ENCODE assay signal across 22 cellular contexts in genomic region chr3:140771030-140771677, GRCh38.
DNase-seq lines count a peak whose midpoint lies in the region; ATAC-seq and TF ChIP-seq lines count a peak whose summit lies in the region.
"Had no signal": no experiment of that assay in that cellular context is flagged by ENCODE, and none has a peak within 500 bp of the region (broad histone marks: within the 10 kb centered on the region; RNA-seq: fewer than 3 reads in every experiment).

No MANE protein-coding gene starts in this region.

- peaks cover 27% of the 10 kb centered on the region for H3K9me3 Mint-ChIP-seq in WTC11
- H3K9me3 Mint-ChIP-seq in naive thymus-derived CD4-positive, alpha-beta T cell, result peaks cover 0 to 10% (median 5%) of the 10 kb centered on the region in 11 donors
- H3K9me3 Mint-ChIP-seq: CD4-positive, alpha-beta T cell had no signal

- intact Hi-C loops in naive thymus-derived CD4-positive, alpha-beta T cell (cut with micrococcal nuclease), result no loop called here

- no peaks in the 10 kb centered on the region for H3F3A ChIP-seq in GM23248 (ENCODE audit: insufficient read depth)

- H3K4me2 ChIP-seq in GM23248 (ENCODE audit: unreplicated experiment), result no peak overlapping the region

- no peaks in the 10 kb centered on the region for H3K27me3 Mint-ChIP-seq in WTC11 (ENCODE audit: low read depth)
- H3K27me3 Mint-ChIP-seq in naive thymus-derived CD4-positive, alpha-beta T cell, result peaks cover 4 to 27% (median 9%) of the 10 kb centered on the region in 5 donors
- H3K27me3 Mint-ChIP-seq: CD4-positive, alpha-beta T cell had no signal

- H3K4me1 ChIP-seq in GM23248 (ENCODE audit: insufficient read depth), result 0 out of 2 replicates have a peak, but pooled peaks cover 7% of the 10 kb centered on the region
- H3K4me1 ChIP-seq in naive thymus-derived CD4-positive, alpha-beta T cell (ENCODE audit: control insufficient read depth in 2 of 2, insufficient read depth in 2 of 2, low read length in 2 of 2), result no peaks in the 10 kb centered on the region
- H3K4me1 ChIP-seq: suprapubic skin, uterus had no signal

- CTCF ChIA-PET in WTC11 (lab: Charles Lee) (no interaction called here), GM10248 (lab: Yijun Ruan, JAX) (no interaction called here)
- CTCF ChIA-PET in naive thymus-derived CD4-positive, alpha-beta T cell (lab: Charles Lee), result no interaction called here

- H3K27me3 ChIP-seq in GM23248 (replicated peaks; ENCODE audit: insufficient read depth), result no peaks in the 10 kb centered on the region
- H3K27me3 ChIP-seq in naive thymus-derived CD4-positive, alpha-beta T cell (ENCODE audit: control insufficient read depth in 2 of 2, insufficient read depth in 2 of 2, low read length in 2 of 2), result no peaks in the 10 kb centered on the region
- H3K27me3 ChIP-seq: cardiac muscle cell, suprapubic skin, uterus had no signal

- in situ Hi-C loops in GM23248 (cut with MboI), result no loop called here

- TF ChIP-seq CTCF in WTC11 (IDR thresholded peaks at IDR 0.05) (no peak), GM10248 (IDR thresholded peaks at IDR 0.05; ENCODE audit: control extremely low read depth, extremely low read depth, low read depth, missing control alignments) (no peak)

- no peaks in the 10 kb centered on the region for H3K36me3 ChIP-seq in GM23248 (ENCODE audit: low read depth)
- H3K36me3 ChIP-seq in naive thymus-derived CD4-positive, alpha-beta T cell (ENCODE audit: control insufficient read depth in 2 of 3, insufficient read depth in 3 of 3, low read length in 3 of 3), result no peaks in the 10 kb centered on the region
- H3K36me3 ChIP-seq: cardiac muscle cell, suprapubic skin, uterus had no signal

- no peaks in the 10 kb centered on the region for H3K9me2 ChIP-seq in GM23248 (ENCODE audit: insufficient read depth)

- H3K36me3 Mint-ChIP-seq in WTC11, result peaks cover 9% of the 10 kb centered on the region
- peaks cover 0 to 6% (median 0%) of the 10 kb centered on the region in 5 donors for H3K36me3 Mint-ChIP-seq in naive thymus-derived CD4-positive, alpha-beta T cell
- H3K36me3 Mint-ChIP-seq: immature natural killer cell had no signal

- DNase-seq in GM23248 (peak; percentile 7), NAMALWA (ENCODE audit: low spot score) (peak; percentile 11), WTC11 (ENCODE audit: low spot score) (no peak), GM10248 (ENCODE audit: extremely low spot score) (no peak)
- no peak for DNase-seq in naive thymus-derived CD4-positive, alpha-beta T cell
- DNase-seq: activated CD4-positive, alpha-beta T cell treated with anti-CD3 and anti-CD28 coated beads for 4 hours; activated naive CD4-positive, alpha-beta T cell treated with anti-CD3 and anti-CD28 coated beads for 36 hours; activated T-cell treated with anti-CD3 and anti-CD28 coated beads, Interleukin-2, amount 50 U/mL, for 48 hours; amniotic stem cell; CD4-positive, alpha-beta T cell; DMS153; GF-D8; immature natural killer cell; left ventricle myocardium superior; NCI-H1436 treated with DMSO at 0.1 percent for 48 hours; NCI-H510A treated with DMSO at 0.1 percent for 48 hours; posterior cingulate gyrus; uterus had no signal

- H3K4me3 Mint-ChIP-seq in WTC11, result no peak overlapping the region
- no peak overlapping the region for H3K4me3 Mint-ChIP-seq in naive thymus-derived CD4-positive, alpha-beta T cell
- H3K4me3 Mint-ChIP-seq: activated naive CD4-positive, alpha-beta T cell treated with anti-CD3 and anti-CD28 coated beads for 36 hours; CD4-positive, alpha-beta T cell; immature natural killer cell had no signal

- H3K4me3 ChIP-seq in GM23248, result no peak overlapping the region
- H3K4me3 ChIP-seq in naive thymus-derived CD4-positive, alpha-beta T cell (ENCODE audit: low read length), result no peak overlapping the region
- H3K4me3 ChIP-seq: cardiac muscle cell, suprapubic skin, uterus had no signal

- H3K4me1 Mint-ChIP-seq in WTC11, result no peaks in the 10 kb centered on the region
- H3K4me1 Mint-ChIP-seq in naive thymus-derived CD4-positive, alpha-beta T cell, result peaks cover 0 to 5% (median 0%) of the 10 kb centered on the region in 7 donors
- H3K4me1 Mint-ChIP-seq: immature natural killer cell had no signal

- POLR2A ChIA-PET in WTC11 (lab: Charles Lee) (no interaction called here), GM10248 (lab: Yijun Ruan, JAX) (no interaction called here)
- POLR2A ChIA-PET in naive thymus-derived CD4-positive, alpha-beta T cell (lab: Charles Lee), result no interaction called here

- no peak overlapping the region for H3K27ac Mint-ChIP-seq in WTC11
- H3K27ac Mint-ChIP-seq in naive thymus-derived CD4-positive, alpha-beta T cell, result peak overlapping the region in 3 of 9 donors; percentile 6 to 35 (median 27)
- H3K27ac Mint-ChIP-seq: activated naive CD4-positive, alpha-beta T cell treated with anti-CD3 and anti-CD28 coated beads for 36 hours; CD4-positive, alpha-beta T cell had no signal

- H2AFZ ChIP-seq in GM23248, result no peak overlapping the region

- ATAC-seq in WTC11 (no peak), HG03139 (IDR thresholded peaks at IDR 0.05; ENCODE audit: unreplicated experiment) (no peak), HG02938 (IDR thresholded peaks at IDR 0.05; ENCODE audit: unreplicated experiment) (no peak)
- peak; percentile 44 for ATAC-seq in naive thymus-derived CD4-positive, alpha-beta T cell
- ATAC-seq: left ventricle myocardium superior had no signal

- no peak overlapping the region for H3K27ac ChIP-seq in GM23248
- H3K27ac ChIP-seq in naive thymus-derived CD4-positive, alpha-beta T cell (ENCODE audit: low read depth, low read length), result no peak overlapping the region
- H3K27ac ChIP-seq: cardiac muscle cell, suprapubic skin, uterus had no signal

- no peaks in the 10 kb centered on the region for H4K20me1 ChIP-seq in GM23248 (ENCODE audit: insufficient read depth)

- no peak overlapping the region for H3K9ac ChIP-seq in GM23248

- WGBS in GM23248 (ENCODE audit: low coverage in 1 of 2, low lambda C conversion rate in 2 of 2, missing lambda C conversion rate in 2 of 2), 2 experiments, result 13 to 15% methylated on average over 3 of the region's 3 CpGs

- no peaks in the 10 kb centered on the region for H3K79me2 ChIP-seq in GM23248 (ENCODE audit: insufficient read depth)

- H3K9me3 ChIP-seq in GM23248 (ENCODE audit: low read depth), result no peaks in the 10 kb centered on the region
- no peaks in the 10 kb centered on the region for H3K9me3 ChIP-seq in naive thymus-derived CD4-positive, alpha-beta T cell (ENCODE audit: control insufficient read depth in 2 of 3, low read length in 3 of 3)
- H3K9me3 ChIP-seq: suprapubic skin, uterus had no signal

TF ChIP-seq in WTC11, 78 proteins besides CTCF, POLR2A, EP300 and RAD21:
- TF ChIP-seq ZBTB43 (CRISPR knock-in tag; IDR thresholded peaks at IDR 0.05) (no peak), CREB1 (CRISPR knock-in tag; IDR thresholded peaks at IDR 0.05) (no peak), ZNF219 (CRISPR knock-in tag; IDR thresholded peaks at IDR 0.05; ENCODE audit: borderline replicate concordance) (no peak), FOXP1 (CRISPR knock-in tag; IDR thresholded peaks at IDR 0.05; ENCODE audit: borderline replicate concordance) (no peak), ZNF317 (CRISPR knock-in tag; IDR thresholded peaks at IDR 0.05; ENCODE audit: borderline replicate concordance, low read depth) (0 out of 2 replicates have a peak, but pooled peaks have one; percentile 30), EMX1 (CRISPR knock-in tag; IDR thresholded peaks at IDR 0.05) (no peak), CDX4 (CRISPR knock-in tag; IDR thresholded peaks at IDR 0.05; ENCODE audit: borderline replicate concordance) (no peak)

Comparison
In these comparisons a context has a peak if more than half of its experiments do, and no peak if none do; other contexts are left out.
1. DNase-seq: peak in GM23248 (single experiment) and NAMALWA (single experiment); none in WTC11 (single experiment), naive thymus-derived CD4-positive, alpha-beta T cell (0 of 9) and GM10248 (single experiment).